Comparison of ENCODE assay signal across 8 cellular contexts in genomic region chr2:27664245-27664574, GRCh38. TPM values are rescaled to one million over a fixed set of nuclear protein-coding genes. Genes with fewer than 3 reads are reported as not detected.
DNase-seq lines count a peak whose midpoint lies in the region; ATAC-seq and TF ChIP-seq lines count a peak whose summit lies in the region.

No MANE protein-coding gene starts in this region.

- no peak for TF ChIP-seq EP300 in SK-N-SH (IDR thresholded peaks at IDR 0.05; ENCODE audit: borderline replicate concordance in 1 of 2, low read depth in 1 of 2, low read length in 1 of 2)

- WGBS in SK-N-SH (ENCODE audit: low lambda C conversion rate): 5% methylated on average over 18 of the region's 22 CpGs
- 2 to 5% (median 4%) methylated on average over 22 of the region's 22 CpGs for WGBS in psoas muscle, 3 donors

- DNase-seq in AG10803 (ENCODE audit: low read depth) (no peak), GM23338 (ENCODE audit: low spot score) (no peak), SK-N-SH (no peak), fibroblast of mammary gland (ENCODE audit: low read depth) (no peak), psoas muscle (no peak), midbrain (lab: John Stamatoyannopoulos, UW) (no peak)
- no peak for DNase-seq in stimulated activated CD4-positive, alpha-beta T cell treated with anti-CD3 and anti-CD28 coated beads, Interleukin-12 subunit alpha, Interleukin-12 subunit beta, amount 100 ng/mL, for 4 hours

- H3K27ac ChIP-seq in GM23338 (ENCODE audit: low read depth) (peak overlapping the region; percentile 95; the same call in 1 of the 2 replicates), SK-N-SH (ENCODE audit: low read depth in 2 of 2, low read length in 1 of 2) (peak overlapping the region in 1 of 2 experiments; percentile 92; a peak in 2 of 4 replicates), psoas muscle (peak overlapping the region; percentile 89)

- H3K9me2 ChIP-seq in GM23338 (ENCODE audit: insufficient read depth): no peaks in the 10 kb centered on the region
- H3K9me2 ChIP-seq in SK-N-SH: no peaks in the 10 kb centered on the region

- peak overlapping the region; percentile 98 for H3K4me3 Mint-ChIP-seq in GM23338

- H2AFZ ChIP-seq in GM23338: peak overlapping the region; percentile 100
- peak overlapping the region; percentile 93 for H2AFZ ChIP-seq in SK-N-SH (ENCODE audit: low read depth)

- H3K27me3 ChIP-seq in GM23338 (ENCODE audit: insufficient read depth) (no peaks in the 10 kb centered on the region), SK-N-SH (ENCODE audit: insufficient read depth) (no peaks in the 10 kb centered on the region), psoas muscle (ENCODE audit: insufficient read depth in 3 of 3, low read length in 2 of 3) (no peaks in the 10 kb centered on the region)

- H3K4me2 ChIP-seq in GM23338 (peak overlapping the region; percentile 98), SK-N-SH (peak overlapping the region; percentile 99)

- peaks cover 8% of the 10 kb centered on the region; the same call in 1 of the 3 replicates for H3K4me1 Mint-ChIP-seq in GM23338

- CTCF ChIA-PET in SK-N-SH (lab: Yijun Ruan, JAX): interaction anchor here (0.6 to 8.1 kb wide), 9 partner anchors 18 to 540 kb away, joined by 3 to 146 read pairs (median 4); no protein-coding TSS in a partner anchor

- TF ChIP-seq CTCF in AG10803 (conservative IDR thresholded peaks at IDR 0.05; ENCODE audit: low read length) (no peak), GM23338 (conservative IDR thresholded peaks at IDR 0.05; ENCODE audit: low read depth in 2 of 2) (no peak), SK-N-SH (IDR thresholded peaks at IDR 0.05) (no peak), fibroblast of mammary gland (conservative IDR thresholded peaks at IDR 0.05; ENCODE audit: control insufficient read depth, insufficient read depth, low read depth, low read length) (no peak), psoas muscle (IDR thresholded peaks at IDR 0.05) (no peak)

- H3K36me3 Mint-ChIP-seq in GM23338 (ENCODE audit: low read depth): peaks cover 49% of the 10 kb centered on the region

- intact Hi-C loops in psoas muscle (cut with DNase I): loop anchor here in 1 of 2 donors (5.0 kb wide), 1 partner anchor 37 kb away; the partner anchor contains the start of genes CCDC121 and GPN1

- H3K79me2 ChIP-seq in GM23338 (replicated peaks; ENCODE audit: insufficient read depth): peaks cover 27% of the 10 kb centered on the region
- H3K79me2 ChIP-seq in SK-N-SH (ENCODE audit: insufficient read depth): peaks cover 55% of the 10 kb centered on the region

- TF ChIP-seq RAD21 in SK-N-SH (IDR thresholded peaks at IDR 0.05; ENCODE audit: low read length): no peak

- peak overlapping the region; percentile 85 for H3K9ac ChIP-seq in SK-N-SH

- H3K9me3 Mint-ChIP-seq in GM23338: no peaks in the 10 kb centered on the region; the same call in 2 of the 3 replicates

- H3K36me3 ChIP-seq in GM23338 (ENCODE audit: insufficient read depth) (peaks cover 13% of the 10 kb centered on the region), SK-N-SH (replicated peaks in 1 of 2; ENCODE audit: control insufficient read depth in 1 of 2, insufficient read depth in 2 of 2, low read length in 1 of 2) (peaks cover 41 to 51% of the 10 kb centered on the region in 2 experiments), psoas muscle (ENCODE audit: insufficient read depth in 1 of 2, low read depth in 1 of 2) (peaks cover 7 to 71% of the 10 kb centered on the region in 2 donors)

- POLR2A ChIA-PET in SK-N-SH (lab: Yijun Ruan, JAX): interaction anchor here (1.0 to 1.8 kb wide), 4 partner anchors 17 to 255 kb away, joined by 3 to 10 read pairs (median 6); partner anchors contain the start of genes NRBP1, PPM1G and ZNF512

- H3K27me3 Mint-ChIP-seq in GM23338 (ENCODE audit: insufficient read depth, low read depth, poor library complexity): peaks cover 7% of the 10 kb centered on the region

- H3K4me1 ChIP-seq in GM23338 (ENCODE audit: insufficient read depth): peaks cover 14% of the 10 kb centered on the region
- peaks cover 16 to 24% of the 10 kb centered on the region in 2 experiments; a peak in 3 of 4 replicates for H3K4me1 ChIP-seq in SK-N-SH (ENCODE audit: control insufficient read depth in 1 of 2, insufficient read depth in 2 of 2, low read depth in 1 of 2, low read length in 1 of 2)
- H3K4me1 ChIP-seq in psoas muscle: peaks cover 34% of the 10 kb centered on the region

- ATAC-seq in GM23338 (peak; percentile 46), psoas muscle (peak in 1 of 4 donors; percentile 16), GM18858 (IDR thresholded peaks at IDR 0.05; ENCODE audit: unreplicated experiment) (no peak)

- H3K9me3 ChIP-seq in SK-N-SH: no peaks in the 10 kb centered on the region
- H3K9me3 ChIP-seq in psoas muscle: no peaks in the 10 kb centered on the region

- H3K27ac Mint-ChIP-seq in GM23338: 0 out of 2 replicates have a peak overlapping the region, but pooled peaks have one; percentile 32

- H3K4me3 ChIP-seq in AG10803 (ENCODE audit: low read length) (peak overlapping the region; percentile 96), GM23338 (peak overlapping the region; percentile 83), SK-N-SH (ENCODE audit: low read depth in 2 of 2, low read length in 1 of 2) (peak overlapping the region; percentile 91 to 99), fibroblast of mammary gland (ENCODE audit: control insufficient read depth, low read depth, low read length) (peak overlapping the region; percentile 95), psoas muscle (peak overlapping the region; percentile 97)

- H3F3A ChIP-seq in GM23338 (replicated peaks; ENCODE audit: low read depth): no peaks in the 10 kb centered on the region
- no peaks in the 10 kb centered on the region for H3F3A ChIP-seq in SK-N-SH (replicated peaks; ENCODE audit: insufficient read depth)

- no peaks in the 10 kb centered on the region for H4K20me1 ChIP-seq in GM23338 (replicated peaks; ENCODE audit: insufficient read depth)
- no peaks in the 10 kb centered on the region for H4K20me1 ChIP-seq in SK-N-SH (ENCODE audit: insufficient read depth)

TF ChIP-seq in GM23338, 12 proteins besides CTCF, POLR2A, EP300 and RAD21 (continues in another document):
- no peak for TF ChIP-seq POLR2AphosphoS5 (IDR thresholded peaks at IDR 0.05; ENCODE audit: low read depth)
- TF ChIP-seq JUNB (IDR thresholded peaks at IDR 0.05; ENCODE audit: unreplicated experiment): no peak
- TF ChIP-seq ETS1 (IDR thresholded peaks at IDR 0.05): no peak
- TF ChIP-seq STAT1 (IDR thresholded peaks at IDR 0.05; ENCODE audit: unreplicated experiment): no peak

TF ChIP-seq in SK-N-SH, 30 proteins besides CTCF, POLR2A, EP300 and RAD21:
- TF ChIP-seq TCF12 (IDR thresholded peaks at IDR 0.05) (no peak), YY1 (IDR thresholded peaks at IDR 0.05; ENCODE audit: low read depth) (no peak), MEF2A (IDR thresholded peaks at IDR 0.05; ENCODE audit: borderline replicate concordance, low read depth) (no peak), FOXM1 (IDR thresholded peaks at IDR 0.05; ENCODE audit: low read depth) (no peak), NRF1 (IDR thresholded peaks at IDR 0.05; ENCODE audit: low read depth, low read length) (no peak), ELF1 (IDR thresholded peaks at IDR 0.05) (no peak)

RNA-seq across cellular contexts. Expression of gene SLC4A1AP, which starts 0.5 kb away (rescaled TPM):
- 19.0 and 24.3 TPM in 2 replicates for total RNA-seq in GM23338 (2014; rRNA removed; shearing (Covaris generic))
- polyA plus RNA-seq in GM23338 (2016; fragmentation: Nextera tagmentation; extraction: Ambion mirVana) (25.2 and 29.2 TPM in 2 replicates), SK-N-SH (2012; rRNA removed) (9.4 and 9.8 TPM in 2 replicates), psoas muscle (10 to 100 TPM; 20.5 to 44.8 (median 28.3) TPM)
- 10.6 and 13.9 TPM in 2 replicates for polyA plus RNA-seq in SK-N-SH (2012; cell fraction: cytosol; rRNA removed)
- polyA plus RNA-seq in SK-N-SH (2012; cell fraction: nucleus; rRNA removed): 8.7 and 11.4 TPM in 2 replicates
- total RNA-seq in psoas muscle: 10 to 100 TPM; 21.1 to 28.4 (median 26.0) TPM

RNA-seq across cellular contexts. Expression of gene SUPT7L, which starts 0.8 kb away (rescaled TPM):
- 16.5 and 17.7 TPM in 2 replicates for total RNA-seq in GM23338 (2014; rRNA removed; shearing (Covaris generic))
- 13.5 and 13.7 TPM in 2 replicates for polyA plus RNA-seq in GM23338 (2016; fragmentation: Nextera tagmentation; extraction: Ambion mirVana)
- 49.7 and 69.3 TPM in 2 replicates for polyA plus RNA-seq in SK-N-SH (2012; rRNA removed)
- 28.3 and 33.5 TPM in 2 replicates for polyA plus RNA-seq in SK-N-SH (2012; cell fraction: cytosol; rRNA removed)
- polyA plus RNA-seq in SK-N-SH (2012; cell fraction: nucleus; rRNA removed): 135 and 184 TPM in 2 replicates
- total RNA-seq in psoas muscle: 10 to 100 TPM; 17.1 to 25.0 (median 22.1) TPM
- polyA plus RNA-seq in psoas muscle: 10 to 100 TPM; 17.1 to 33.8 (median 21.1) TPM

RNA-seq across cellular contexts. Expression of gene GPN1, which starts 35.4 kb away (rescaled TPM):
- total RNA-seq in GM23338 (2014; rRNA removed; shearing (Covaris generic)): 40.3 and 41.2 TPM in 2 replicates
- polyA plus RNA-seq in GM23338 (2016; fragmentation: Nextera tagmentation; extraction: Ambion mirVana) (20.8 and 23.7 TPM in 2 replicates), SK-N-SH (2012; rRNA removed) (74.0 and 92.8 TPM in 2 replicates), psoas muscle (10 to 100 TPM; 24.8 to 57.1 (median 42.8) TPM)
- 97.6 and 100 TPM in 2 replicates for polyA plus RNA-seq in SK-N-SH (2012; cell fraction: cytosol; rRNA removed)
- polyA plus RNA-seq in SK-N-SH (2012; cell fraction: nucleus; rRNA removed): 56.0 and 77.7 TPM in 2 replicates
- total RNA-seq in psoas muscle: 10 to 100 TPM; 24.2 to 28.5 (median 26.2) TPM

RNA-seq across cellular contexts. Expression of gene CCDC121, which starts 35.4 kb away (rescaled TPM):
- 1.7 and 1.9 TPM in 2 replicates for total RNA-seq in GM23338 (2014; rRNA removed; shearing (Covaris generic))
- 1.6 and 2.1 TPM in 2 replicates for polyA plus RNA-seq in GM23338 (2016; fragmentation: Nextera tagmentation; extraction: Ambion mirVana)
- 2.3 and 2.7 TPM in 2 replicates for polyA plus RNA-seq in SK-N-SH (2012; rRNA removed)
- polyA plus RNA-seq in SK-N-SH (2012; cell fraction: cytosol; rRNA removed): 2.5 and 2.8 TPM in 2 replicates
- polyA plus RNA-seq in SK-N-SH (2012; cell fraction: nucleus; rRNA removed): 2.8 and 3.3 TPM in 2 replicates
- 1 to 10 TPM in 3 of 4 donors, under 1 TPM in 1; 0.98 to 4.8 (median 2.6) TPM for total RNA-seq in psoas muscle
- polyA plus RNA-seq in psoas muscle: 10 to 100 TPM in 1 of 3 donors, 1 to 10 TPM in 2; 1.3 to 10.3 (median 1.6) TPM
